Comparison of ENCODE assay signal across 2 cellular contexts in the genomic region with DNA sequence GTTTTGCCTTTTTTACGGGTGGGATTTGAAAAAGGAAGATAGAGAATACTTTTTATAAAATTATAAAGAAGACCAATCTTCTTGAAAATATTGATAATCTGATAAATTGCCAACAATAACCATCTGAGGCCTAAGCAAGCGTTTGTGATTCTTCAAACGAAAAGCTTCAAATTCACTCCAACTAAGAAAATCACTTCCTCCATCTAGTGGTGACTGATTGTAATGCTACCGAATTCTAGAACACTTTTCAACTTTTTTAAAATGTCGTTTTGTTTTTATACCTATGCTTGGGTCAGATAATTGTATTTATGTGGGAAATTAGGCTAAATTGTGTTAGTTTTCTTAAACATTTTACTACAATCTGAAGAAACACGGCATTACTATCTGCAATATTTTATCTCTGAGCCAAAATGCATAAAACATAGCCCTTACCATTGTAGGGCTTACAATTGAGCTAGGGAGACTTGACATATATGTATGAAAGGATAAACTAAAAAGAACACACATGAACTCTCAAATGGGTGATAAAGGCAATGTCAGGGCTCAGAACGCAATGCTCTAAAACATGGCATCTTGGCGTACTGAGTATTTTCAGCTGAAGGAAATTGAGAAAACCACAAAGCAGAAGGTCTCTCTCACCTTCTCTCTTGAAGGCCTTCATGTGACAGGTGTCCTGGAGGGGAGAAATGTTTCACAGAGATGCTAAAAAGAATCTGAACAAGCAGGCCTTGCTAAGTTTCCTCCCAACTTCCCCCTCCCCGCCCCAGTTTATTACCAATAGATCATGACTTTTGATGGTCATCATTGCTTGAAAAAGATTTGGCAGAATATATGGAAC.
TF ChIP-seq lines count a peak whose summit lies in the region.

No MANE protein-coding gene starts in this region.

TF ChIP-seq in IMR-90, 13 proteins besides CTCF, POLR2A, EP300 and RAD21:
- TF ChIP-seq SMC3 (IDR thresholded peaks at IDR 0.05; ENCODE audit: low read depth, low read length), result peak; percentile 35
- no peak for TF ChIP-seq BHLHE40 (IDR thresholded peaks at IDR 0.05; ENCODE audit: low read depth, low read length)
- TF ChIP-seq NFE2L2 (IDR thresholded peaks at IDR 0.05; ENCODE audit: low read depth, low read length), result no peak
- no peak for TF ChIP-seq MAZ (IDR thresholded peaks at IDR 0.05; ENCODE audit: borderline replicate concordance, low read depth, low read length)
- no peak for TF ChIP-seq RCOR1 (IDR thresholded peaks at IDR 0.05; ENCODE audit: insufficient replicate concordance, low read length)
- no peak for TF ChIP-seq CHD1 (IDR thresholded peaks at IDR 0.05; ENCODE audit: low read depth, low read length)

TF ChIP-seq in H1, 55 proteins besides CTCF, POLR2A, EP300 and RAD21:
- TF ChIP-seq TAF1 (IDR thresholded peaks at IDR 0.05; ENCODE audit: low read depth, low read length), result no peak
- TF ChIP-seq SIX5 (IDR thresholded peaks at IDR 0.05; ENCODE audit: low read depth, low read length), result no peak
- TF ChIP-seq, protein P1, sequence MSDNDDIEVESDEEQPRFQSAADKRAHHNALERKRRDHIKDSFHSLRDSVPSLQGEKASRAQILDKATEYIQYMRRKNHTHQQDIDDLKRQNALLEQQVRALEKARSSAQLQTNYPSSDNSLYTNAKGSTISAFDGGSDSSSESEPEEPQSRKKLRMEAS (IDR thresholded peaks at IDR 0.05), result no peak
- TF ChIP-seq, protein P2, sequence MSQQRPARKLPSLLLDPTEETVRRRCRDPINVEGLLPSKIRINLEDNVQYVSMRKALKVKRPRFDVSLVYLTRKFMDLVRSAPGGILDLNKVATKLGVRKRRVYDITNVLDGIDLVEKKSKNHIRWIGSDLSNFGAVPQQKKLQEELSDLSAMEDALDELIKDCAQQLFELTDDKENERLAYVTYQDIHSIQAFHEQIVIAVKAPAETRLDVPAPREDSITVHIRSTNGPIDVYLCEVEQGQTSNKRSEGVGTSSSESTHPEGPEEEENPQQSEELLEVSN (IDR thresholded peaks at IDR 0.05), result no peak
- no peak for TF ChIP-seq NRF1 (IDR thresholded peaks at IDR 0.05; ENCODE audit: low read depth, low read length)
- no peak for TF ChIP-seq TAF7 (optimal IDR thresholded peaks at IDR 0.05; ENCODE audit: borderline replicate concordance, low read depth, low read length)
- TF ChIP-seq SRF (IDR thresholded peaks at IDR 0.05; ENCODE audit: low read depth, low read length), result no peak
- TF ChIP-seq JUN (IDR thresholded peaks at IDR 0.05; ENCODE audit: low read depth, low read length), result no peak
- TF ChIP-seq ZNF274 (IDR thresholded peaks at IDR 0.05; ENCODE audit: borderline replicate concordance, extremely low read depth, low read length), result no peak
- no peak for TF ChIP-seq JUND (IDR thresholded peaks at IDR 0.05; ENCODE audit: low read length)
- TF ChIP-seq KDM4A (IDR thresholded peaks at IDR 0.05; ENCODE audit: low read depth, low read length, severe bottlenecking), result no peak
- TF ChIP-seq FOSL1 (IDR thresholded peaks at IDR 0.05; ENCODE audit: insufficient read depth, low read depth, low read length), result no peak
